ENCODE assay signal across 2 cellular contexts in genomic region chr14:81537193-81537592, GRCh38.
TF ChIP-seq lines count a peak whose summit lies in the region.

No MANE protein-coding gene starts in this region.

TF ChIP-seq in K562, 482 proteins besides CTCF, POLR2A, EP300 and RAD21:
- 0 out of 2 replicates have a peak, but pooled peaks have one; percentile 13 for TF ChIP-seq JUND (IDR thresholded peaks at IDR 0.05; ENCODE audit: borderline replicate concordance, low read depth, low read length)
- no peak for TF ChIP-seq JUND (tag; IDR thresholded peaks at IDR 0.05; ENCODE audit: borderline replicate concordance, low read depth, low read length)
- TF ChIP-seq ZNF586 (CRISPR knock-in tag; conservative IDR thresholded peaks at IDR 0.05) = no peak
- no peak for TF ChIP-seq RFX5 (IDR thresholded peaks at IDR 0.05; ENCODE audit: low read depth, low read length)

TF ChIP-seq in HepG2, 621 proteins besides CTCF, POLR2A, EP300 and RAD21 (continues in another document):
- TF ChIP-seq SNAI1 (CRISPR knock-in tag; IDR thresholded peaks at IDR 0.05; ENCODE audit: borderline replicate concordance) = no peak
- TF ChIP-seq CEBPZ (IDR thresholded peaks at IDR 0.05; ENCODE audit: low read length) = no peak
- TF ChIP-seq ZNF567 (CRISPR knock-in tag; IDR thresholded peaks at IDR 0.05; ENCODE audit: borderline replicate concordance) = no peak
- no peak for TF ChIP-seq ZNF670 (CRISPR knock-in tag; IDR thresholded peaks at IDR 0.05; ENCODE audit: borderline replicate concordance)
- TF ChIP-seq ZSCAN21 (CRISPR knock-in tag; IDR thresholded peaks at IDR 0.05; ENCODE audit: borderline replicate concordance) = no peak
- TF ChIP-seq KDM2A (CRISPR knock-in tag; IDR thresholded peaks at IDR 0.05; ENCODE audit: borderline replicate concordance, low read depth) = no peak
- no peak for TF ChIP-seq ZBTB46 (CRISPR knock-in tag; IDR thresholded peaks at IDR 0.05; ENCODE audit: borderline replicate concordance)
- 0 out of 2 replicates have a peak, but pooled peaks have one; percentile 40 for TF ChIP-seq ZBTB43 (CRISPR knock-in tag; conservative IDR thresholded peaks at IDR 0.05)
- no peak for TF ChIP-seq DNMT3B (CRISPR knock-in tag; conservative IDR thresholded peaks at IDR 0.05)
- TF ChIP-seq XRCC5 (optimal IDR thresholded peaks at IDR 0.05; ENCODE audit: low read length) = no peak
- no peak for TF ChIP-seq SIN3A (IDR thresholded peaks at IDR 0.05; ENCODE audit: borderline replicate concordance, low read depth, low read length)
- TF ChIP-seq ZNF761 (CRISPR knock-in tag; conservative IDR thresholded peaks at IDR 0.05) = no peak
- TF ChIP-seq ARHGAP35 (CRISPR knock-in tag; IDR thresholded peaks at IDR 0.05; ENCODE audit: borderline replicate concordance) = no peak
- TF ChIP-seq ZNF446 (CRISPR knock-in tag; IDR thresholded peaks at IDR 0.05) = no peak
- TF ChIP-seq ZNF3 (CRISPR knock-in tag; IDR thresholded peaks at IDR 0.05) = no peak
- TF ChIP-seq ARID5B (CRISPR knock-in tag; IDR thresholded peaks at IDR 0.05) = peak; percentile 83
- no peak for TF ChIP-seq ETV5 (CRISPR knock-in tag; IDR thresholded peaks at IDR 0.05; ENCODE audit: borderline replicate concordance)
- TF ChIP-seq HES4 (CRISPR knock-in tag; IDR thresholded peaks at IDR 0.05; ENCODE audit: borderline replicate concordance) = no peak
- no peak for TF ChIP-seq MTA1 (CRISPR knock-in tag; IDR thresholded peaks at IDR 0.05; ENCODE audit: borderline replicate concordance)
- TF ChIP-seq ZNF747 (CRISPR knock-in tag; IDR thresholded peaks at IDR 0.05; ENCODE audit: borderline replicate concordance) = no peak
- TF ChIP-seq KLF9 (CRISPR knock-in tag; IDR thresholded peaks at IDR 0.05; ENCODE audit: low read depth) = no peak
- TF ChIP-seq TAF1 (CRISPR knock-in tag; IDR thresholded peaks at IDR 0.05) = no peak
- TF ChIP-seq ZNF512 (CRISPR knock-in tag; IDR thresholded peaks at IDR 0.05) = no peak
- TF ChIP-seq ATF4 (CRISPR knock-in tag; IDR thresholded peaks at IDR 0.05) = 0 out of 4 replicates have a peak, but pooled peaks of 1 of the 2 experiments have one; percentile 34
- peak; percentile 43 for TF ChIP-seq NR2F6 (IDR thresholded peaks at IDR 0.05)
- TF ChIP-seq NR2F6 (CRISPR knock-in tag; IDR thresholded peaks at IDR 0.05) = no peak
- TF ChIP-seq ZNF614 (CRISPR knock-in tag; IDR thresholded peaks at IDR 0.05; ENCODE audit: borderline replicate concordance) = no peak
- no peak for TF ChIP-seq REXO4 (CRISPR knock-in tag; IDR thresholded peaks at IDR 0.05; ENCODE audit: borderline replicate concordance)
- no peak for TF ChIP-seq ZFX (CRISPR knock-in tag; IDR thresholded peaks at IDR 0.05; ENCODE audit: low read depth)
- TF ChIP-seq SATB2 (CRISPR knock-in tag; IDR thresholded peaks at IDR 0.05) = no peak
- TF ChIP-seq ZNF740 (CRISPR knock-in tag; IDR thresholded peaks at IDR 0.05) = no peak
- no peak for TF ChIP-seq GMEB1 (CRISPR knock-in tag; IDR thresholded peaks at IDR 0.05; ENCODE audit: borderline replicate concordance)
- TF ChIP-seq DDIT3 (CRISPR knock-in tag; IDR thresholded peaks at IDR 0.05) = no peak
- no peak for TF ChIP-seq ZSCAN9 (CRISPR knock-in tag; IDR thresholded peaks at IDR 0.05; ENCODE audit: borderline replicate concordance)
- TF ChIP-seq DBP (CRISPR knock-in tag; IDR thresholded peaks at IDR 0.05; ENCODE audit: not compliant biosample characterization) = no peak
- TF ChIP-seq CBX1 (IDR thresholded peaks at IDR 0.05; ENCODE audit: low read depth) = no peak
- TF ChIP-seq HOMEZ (CRISPR knock-in tag; IDR thresholded peaks at IDR 0.05; ENCODE audit: low read depth) = peak; percentile 62; the same call in 1 of the 2 replicates
- TF ChIP-seq ZSCAN29 (CRISPR knock-in tag; conservative IDR thresholded peaks at IDR 0.05) = no peak
- no peak for TF ChIP-seq ZNF782 (CRISPR knock-in tag; IDR thresholded peaks at IDR 0.05; ENCODE audit: borderline replicate concordance)
- TF ChIP-seq ZNF550 (CRISPR knock-in tag; IDR thresholded peaks at IDR 0.05; ENCODE audit: borderline replicate concordance) = no peak
- no peak for TF ChIP-seq ZNF549 (CRISPR knock-in tag; IDR thresholded peaks at IDR 0.05)
- no peak for TF ChIP-seq ZFP36L2 (CRISPR knock-in tag; IDR thresholded peaks at IDR 0.05)
- no peak for TF ChIP-seq NFKB2 (CRISPR knock-in tag; IDR thresholded peaks at IDR 0.05; ENCODE audit: borderline replicate concordance)
- no peak for TF ChIP-seq ARID2 (CRISPR knock-in tag; IDR thresholded peaks at IDR 0.05; ENCODE audit: borderline replicate concordance)
- peak; percentile 50; the same call in 1 of the 2 replicates for TF ChIP-seq SOX5 (CRISPR knock-in tag; IDR thresholded peaks at IDR 0.05; ENCODE audit: borderline replicate concordance)
- no peak for TF ChIP-seq ZNF570 (CRISPR knock-in tag; IDR thresholded peaks at IDR 0.05; ENCODE audit: borderline replicate concordance)
